ENCODE assay signal across 13 cellular contexts in the genomic region with DNA sequence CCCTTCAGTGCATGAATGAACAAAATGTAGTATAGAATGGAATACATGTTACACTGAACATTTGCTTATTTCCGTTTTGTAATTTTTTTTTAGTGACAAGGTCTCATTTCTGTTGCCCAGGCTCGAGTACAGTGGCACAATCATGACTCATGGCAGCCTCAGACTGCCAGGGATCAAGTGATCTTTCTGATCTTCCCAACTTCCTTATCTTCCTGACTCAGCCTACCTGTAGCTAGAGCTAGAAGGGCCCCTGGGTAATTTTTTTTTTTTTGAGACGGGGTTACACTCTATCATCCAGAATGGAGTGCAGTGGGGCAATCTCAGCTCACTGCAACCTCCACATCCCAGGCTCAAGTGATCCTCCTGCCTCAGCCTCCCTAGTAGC. TPM values are rescaled to one million over a fixed set of nuclear protein-coding genes. Genes with fewer than 3 reads are reported as not detected.
DNase-seq lines count a peak whose midpoint lies in the region; ATAC-seq, FAIRE-seq and TF ChIP-seq lines count a peak whose summit lies in the region.
"Had no signal": no experiment of that assay in that cellular context is flagged by ENCODE, and none has a peak within 500 bp of the region (broad histone marks: within the 10 kb centered on the region; RNA-seq: fewer than 3 reads in every experiment).

No MANE protein-coding gene starts in this region.

- peak overlapping the region in 1 of 2 experiments; percentile 22; a peak in 1 of 6 replicates for H3K27ac ChIP-seq in A549
- no peak overlapping the region for H3K27ac ChIP-seq in HEK293 (ENCODE audit: extremely low read depth, low read depth, low read length)
- peak overlapping the region; percentile 28 for H3K27ac ChIP-seq in RWPE2 (ENCODE audit: poor library complexity, severe bottlenecking)
- H3K27ac ChIP-seq in spleen = no peak overlapping the region
- H3K27ac ChIP-seq in suprapubic skin = no peak overlapping the region

- TF ChIP-seq CTCF in A549 (IDR thresholded peaks at IDR 0.05) (no peak), HEK293 (tag by site-specific recombination; IDR thresholded peaks at IDR 0.05) (no peak), RWPE2 (IDR thresholded peaks at IDR 0.05; ENCODE audit: poor library complexity, severe bottlenecking) (no peak), spleen (IDR thresholded peaks at IDR 0.05 in 8 of 11, conservative IDR thresholded peaks at IDR 0.05 in 3 of 11) (no peak), suprapubic skin (IDR thresholded peaks at IDR 0.05) (no peak)

- DNase-seq in A549 (ENCODE audit: low read depth in 1 of 2, low spot score in 1 of 2) (peak in 1 of 2 experiments; percentile 46), RWPE2 (ENCODE audit: low spot score) (no peak), iris pigment epithelial cell (ENCODE audit: low read depth) (peak; percentile 13), NCI-H1694 treated with DMSO at 0.1 percent for 48 hours (lab: John Stamatoyannopoulos, UW) (no peak), DMS79 treated with DMSO at 0.1 percent for 48 hours (lab: John Stamatoyannopoulos, UW) (no peak), spleen (no peak), suprapubic skin (ENCODE audit: low spot score in 2 of 2) (no peak)
- DNase-seq: cerebellar nuclear complex; KG1; stimulated activated CD8-positive, alpha-beta memory T cell treated with anti-CD3 and anti-CD28 coated beads, Interleukin-4, amount 100 ng/mL, for 48 hours had no signal

- H3K4me1 ChIP-seq in A549 (peaks cover 9% of the 10 kb centered on the region; the same call in 2 of the 3 replicates), HEK293 (ENCODE audit: control insufficient read depth, insufficient read depth, low read length) (peaks cover 10% of the 10 kb centered on the region), RWPE2 (ENCODE audit: insufficient read depth, poor library complexity, severe bottlenecking) (peaks cover 15% of the 10 kb centered on the region), spleen (peaks cover 0 to 53% (median 7%) of the 10 kb centered on the region in 6 donors), suprapubic skin (no peaks in the 10 kb centered on the region)

- CTCF ChIA-PET in A549 (lab: Yijun Ruan, JAX) (no interaction called here), HEK293 (lab: Yijun Ruan, JAX) (no interaction called here)

- 43% methylated on average over 3 of the region's 3 CpGs for WGBS in A549 (ENCODE audit: missing lambda C conversion rate)
- WGBS in spleen, 5 donors = 52 to 70% (median 59%) methylated on average over 3 of the region's 3 CpGs
- 63% methylated on average over 3 of the region's 3 CpGs for WGBS in suprapubic skin

- H3K27me3 ChIP-seq in RWPE2 (ENCODE audit: insufficient read depth, poor library complexity, severe bottlenecking) (no peaks in the 10 kb centered on the region), spleen (replicated peaks in 1 of 7) (no peaks in the 10 kb centered on the region), suprapubic skin (no peaks in the 10 kb centered on the region)

- TF ChIP-seq EP300 in A549 (IDR thresholded peaks at IDR 0.05) = no peak
- no peak for TF ChIP-seq EP300 in suprapubic skin (IDR thresholded peaks at IDR 0.05)

- no peak for TF ChIP-seq POLR2A in A549 (IDR thresholded peaks at IDR 0.05; ENCODE audit: low read length)
- no peak for TF ChIP-seq POLR2A in spleen (IDR thresholded peaks at IDR 0.05)
- TF ChIP-seq POLR2A in suprapubic skin (IDR thresholded peaks at IDR 0.05) = no peak

- peak overlapping the region; percentile 18; the same call in 1 of the 3 replicates for H3K4me2 ChIP-seq in A549

- H3K36me3 ChIP-seq in HEK293 (ENCODE audit: control insufficient read depth in 2 of 2, insufficient read depth in 1 of 2, low read length in 2 of 2) = peaks cover 0 to 8% of the 10 kb centered on the region in 2 experiments; a peak in 2 of 3 replicates
- H3K36me3 ChIP-seq in RWPE2 (ENCODE audit: low read depth) = peaks cover 12% of the 10 kb centered on the region
- H3K36me3 ChIP-seq in spleen = peaks cover 0 to 13% (median 0%) of the 10 kb centered on the region in 6 donors
- no peaks in the 10 kb centered on the region for H3K36me3 ChIP-seq in suprapubic skin

- no peaks in the 10 kb centered on the region for H3K9me3 ChIP-seq in A549
- no peaks in the 10 kb centered on the region for H3K9me3 ChIP-seq in HEK293 (ENCODE audit: control insufficient read depth, insufficient read depth, low read depth, low read length)
- no peaks in the 10 kb centered on the region for H3K9me3 ChIP-seq in RWPE2 (ENCODE audit: severe bottlenecking)
- no peaks in the 10 kb centered on the region for H3K9me3 ChIP-seq in spleen
- no peaks in the 10 kb centered on the region for H3K9me3 ChIP-seq in suprapubic skin

- H3K4me3 ChIP-seq in A549 (no peak overlapping the region), HEK293 (ENCODE audit: low read depth, low read length) (no peak overlapping the region), RWPE2 (ENCODE audit: severe bottlenecking) (no peak overlapping the region), spleen (no peak overlapping the region), suprapubic skin (no peak overlapping the region)

- FAIRE-seq in A549 (lab: Jason Lieb, UNC) = no peak

- peak; percentile 51 to 82; a peak in 3 of 6 replicates for ATAC-seq in A549
- ATAC-seq in RWPE2 (ENCODE audit: low read depth) = peak; percentile 79

- TF ChIP-seq RAD21 in A549 (conservative IDR thresholded peaks at IDR 0.05 in 1 of 2, IDR thresholded peaks at IDR 0.05 in 1 of 2) = no peak

- intact Hi-C loops in spleen (cut with DNase I; ENCODE audit: low total_unique reads) = no loop called here

- POLR2A ChIA-PET in A549 (lab: Yijun Ruan, JAX) (interaction anchor here (0.6 kb wide), 1 partner anchor 104 kb away, joined by 3 read pairs; no protein-coding TSS in a partner anchor), HEK293 (lab: Yijun Ruan, JAX) (interaction anchor here (1.0 kb wide), 1 partner anchor 45 kb away, joined by 3 read pairs; no protein-coding TSS in a partner anchor)

TF ChIP-seq in A549, 52 proteins besides CTCF, POLR2A, EP300 and RAD21:
- TF ChIP-seq RARB (CRISPR knock-in tag; IDR thresholded peaks at IDR 0.05) (no peak), FOSL2 (IDR thresholded peaks at IDR 0.05) (no peak), FOSL2 (CRISPR knock-in tag; IDR thresholded peaks at IDR 0.05) (peak; percentile 37; the same call in 1 of the 2 replicates), ZSCAN20 (CRISPR knock-in tag; IDR thresholded peaks at IDR 0.05) (no peak), MAFK (IDR thresholded peaks at IDR 0.05; ENCODE audit: partially characterized antibody) (no peak)
TF ChIP-seq in A549: peak in this region for 1.

TF ChIP-seq in HEK293, 187 proteins besides CTCF, POLR2A, EP300 and RAD21:
- TF ChIP-seq SCRT1 (tag by site-specific recombination; IDR thresholded peaks at IDR 0.05; ENCODE audit: borderline replicate concordance) (0 out of 2 replicates have a peak, but pooled peaks have one; percentile 43), SCRT2 (tag by site-specific recombination; IDR thresholded peaks at IDR 0.05) (peak; percentile 86), ZNF10 (tag by site-specific recombination; IDR thresholded peaks at IDR 0.05) (no peak), ZNF670 (tag by site-specific recombination; IDR thresholded peaks at IDR 0.05; ENCODE audit: low read depth) (no peak), ZNF560 (tag by site-specific recombination; IDR thresholded peaks at IDR 0.05; ENCODE audit: borderline replicate concordance) (no peak), ZNF654 (tag by site-specific recombination; IDR thresholded peaks at IDR 0.05; ENCODE audit: low read depth) (no peak)

RNA-seq across cellular contexts. Expression of gene SLX4, which starts 7.4 kb away (rescaled TPM):
- polyA plus RNA-seq in A549 (2011; rRNA removed) (3.0 and 4.2 TPM in 2 replicates), A549 (2017; fragmentation: RNase III; extraction: RNeasy Plus Mini Kit Qiagen cat#74134 plus additional on column Dnase treatment) (4.5 to 5.0 TPM (median 4.7 TPM) in 3 replicates), spleen (1 to 10 TPM; 1.8 to 4.0 (median 2.4) TPM)
- 2.1 and 2.7 TPM in 2 replicates for polyA plus RNA-seq in A549 (2012; cell fraction: cytosol; rRNA removed)
- polyA plus RNA-seq in A549 (2012; cell fraction: nucleus; rRNA removed) = 11.0 and 11.3 TPM in 2 replicates
- 5.2 and 6.6 TPM in 2 replicates for polyA minus RNA-seq in A549 (2011; rRNA and poly(A)+ RNA removed)
- total RNA-seq in spleen (1 to 10 TPM; 5.9 to 8.8 (median 7.3) TPM), suprapubic skin (1 to 10 TPM; 2.9 to 6.0 (median 4.5) TPM)

RNA-seq across cellular contexts. Expression of gene DNASE1, which starts 35.7 kb away (rescaled TPM):
- polyA plus RNA-seq in A549 (2011; rRNA removed) = 6.3 and 10.0 TPM in 2 replicates
- polyA plus RNA-seq in A549 (2012; cell fraction: cytosol; rRNA removed) = 7.3 and 9.0 TPM in 2 replicates
- polyA plus RNA-seq in A549 (2012; cell fraction: nucleus; rRNA removed) = 33.3 and 33.9 TPM in 2 replicates
- 5.4 to 7.5 TPM (median 7.2 TPM) in 3 replicates for polyA plus RNA-seq in A549 (2017; fragmentation: RNase III; extraction: RNeasy Plus Mini Kit Qiagen cat#74134 plus additional on column Dnase treatment)
- 23.8 and 31.2 TPM in 2 replicates for polyA minus RNA-seq in A549 (2011; rRNA and poly(A)+ RNA removed)
- 10 to 100 TPM; 23.9 to 51.9 (median 26.7) TPM for total RNA-seq in spleen
- polyA plus RNA-seq in spleen = 10 to 100 TPM in 1 of 3 donors, 1 to 10 TPM in 2; 6.1 to 16.9 (median 8.2) TPM
- 10 to 100 TPM; 11.0 to 32.7 (median 23.0) TPM for total RNA-seq in suprapubic skin

RNA-seq across cellular contexts. Expression of gene NLRC3, which starts 41.6 kb away (rescaled TPM):
- polyA plus RNA-seq in A549 (2011; rRNA removed) (0.03 and 0.04 TPM in 2 replicates), A549 (2017; fragmentation: RNase III; extraction: RNeasy Plus Mini Kit Qiagen cat#74134 plus additional on column Dnase treatment) (0.03 TPM in 1 of 3 replicates, not detected in the others), spleen (10 to 100 TPM in 2 of 3 donors, 1 to 10 TPM in 1; 8.6 to 15.2 (median 14.4) TPM)
- under 0.01 and 0.01 TPM in 2 replicates for polyA plus RNA-seq in A549 (2012; cell fraction: cytosol; rRNA removed)
- polyA plus RNA-seq in A549 (2012; cell fraction: nucleus; rRNA removed) = 0.02 and 0.05 TPM in 2 replicates
- polyA minus RNA-seq in A549 (2011; rRNA and poly(A)+ RNA removed) = 0.04 TPM in 1 of 2 replicates, not detected in the other
- total RNA-seq in spleen (10 to 100 TPM; 21.2 to 34.0 (median 27.4) TPM), suprapubic skin (1 to 10 TPM in 1 of 4 donors, under 1 TPM in 3; 0.16 to 1.2 (median 0.39) TPM)
- total RNA-seq: G401 had no signal
- polyA plus RNA-seq: BJ had no signal

Comparison
In these comparisons a context has a peak if more than half of its experiments do, and no peak if none do; other contexts are left out.
1. RNA of gene NLRC3, which starts 41.6 kb away (total RNA-seq): 21.2 to 34.0 TPM in spleen; 0.16 to 1.2 TPM in suprapubic skin; every median in the first group is over 10 times any median in the second.